ENCODE assay signal across 7 cellular contexts in genomic region chr9:132504452-132504851, GRCh38.
"Had no signal": no experiment of that assay in that cellular context is flagged by ENCODE, and none has a peak within 500 bp of the region (broad histone marks: within the 10 kb centered on the region; RNA-seq: fewer than 3 reads in every experiment).

No MANE protein-coding gene starts in this region.

- ATAC-seq: HCT116 had no signal

- H3K4me3 Mint-ChIP-seq: HFFc6 had no signal

- H3K36me3 ChIP-seq: HAP-1 had no signal

- H3K4me1 ChIP-seq: HAP-1 had no signal

- H3K9me3 Mint-ChIP-seq: HFFc6 had no signal

- DNase-seq: GOT3, H7, HFFc6, IMR-90 had no signal

- H3K4me3 ChIP-seq: HAP-1 had no signal

- H3K27ac Mint-ChIP-seq: HFFc6 had no signal

- FAIRE-seq: HTR-8/SVneo had no signal

- H3K9me3 ChIP-seq: HAP-1 had no signal
